ENCODE assay signal across 1 cellular context in the genomic region with DNA sequence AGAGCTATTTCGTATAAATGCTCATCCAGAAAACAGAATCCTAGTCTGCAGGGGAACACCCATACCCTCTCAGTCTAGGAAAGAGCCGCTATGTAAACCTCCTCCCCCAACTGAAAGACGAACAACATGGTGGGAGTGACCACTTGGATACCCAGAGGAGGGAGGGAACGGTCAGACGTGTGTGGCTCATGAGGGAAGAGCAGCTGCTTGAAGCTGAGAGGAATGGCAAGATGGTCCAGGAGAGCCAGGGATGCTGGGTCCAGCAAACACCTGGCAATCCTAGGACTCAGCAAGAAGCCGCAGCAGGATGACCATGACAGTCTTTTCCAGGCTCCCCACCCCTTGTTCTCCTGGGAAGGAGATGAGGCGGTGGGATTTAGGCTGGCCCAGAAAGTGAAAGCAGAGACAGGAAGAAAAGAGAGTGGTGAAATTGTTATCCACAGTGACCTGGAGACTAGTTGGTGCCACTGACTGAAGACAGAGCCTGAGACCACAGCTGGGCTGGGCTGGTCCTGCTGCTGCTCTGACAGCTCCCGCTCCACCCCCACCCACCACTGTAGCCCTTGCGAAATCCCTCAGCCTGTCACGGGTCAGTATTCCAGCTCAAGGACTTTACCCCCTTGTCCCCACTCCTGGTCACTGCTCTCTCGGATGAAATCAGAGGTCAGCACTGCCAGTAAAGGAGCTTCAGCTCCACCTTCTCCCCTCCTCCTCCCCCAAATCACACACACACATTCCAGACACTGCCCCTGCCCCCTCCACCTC.
TF ChIP-seq lines count a peak whose summit lies in the region.

No MANE protein-coding gene starts in this region.

TF ChIP-seq in HepG2, 621 proteins besides CTCF, POLR2A, EP300 and RAD21 (continued from another document and continues in another):
- no peak for TF ChIP-seq ZSCAN29 (CRISPR knock-in tag; conservative IDR thresholded peaks at IDR 0.05)
- peak; percentile 94; the same call in 1 of the 2 replicates for TF ChIP-seq ZBTB3 (CRISPR knock-in tag; IDR thresholded peaks at IDR 0.05; ENCODE audit: borderline replicate concordance, low read depth)
- TF ChIP-seq CEBPG (CRISPR knock-in tag; IDR thresholded peaks at IDR 0.05) = peak; percentile 98
- TF ChIP-seq ZNF883 (CRISPR knock-in tag; IDR thresholded peaks at IDR 0.05; ENCODE audit: not compliant biosample characterization) = no peak
- TF ChIP-seq, protein P1, sequence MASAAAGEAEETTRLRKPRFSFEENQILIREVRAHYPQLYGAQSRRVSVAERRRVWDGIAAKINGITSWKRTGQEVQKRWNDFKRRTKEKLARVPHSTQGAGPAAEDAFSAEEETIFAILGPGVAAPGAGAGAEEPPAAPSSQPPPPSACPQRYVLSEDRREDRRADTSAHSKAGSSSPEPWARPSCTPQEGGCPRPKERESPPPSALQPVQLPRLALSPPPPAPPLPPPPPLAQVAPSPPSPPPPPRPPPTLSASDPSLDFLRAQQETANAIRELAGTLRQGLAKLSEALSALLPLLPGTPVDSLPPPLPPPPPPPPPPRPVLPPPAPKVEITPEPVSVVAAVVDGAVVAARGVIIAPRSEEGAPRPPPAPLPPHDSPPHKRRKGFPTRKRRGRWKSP (CRISPR knock-in tag; IDR thresholded peaks at IDR 0.05) = peak; percentile 60; the same call in 1 of the 2 replicates
- no peak; the same call in 1 of the 2 replicates for TF ChIP-seq ZNF230 (CRISPR knock-in tag; IDR thresholded peaks at IDR 0.05)
- TF ChIP-seq, protein P2, sequence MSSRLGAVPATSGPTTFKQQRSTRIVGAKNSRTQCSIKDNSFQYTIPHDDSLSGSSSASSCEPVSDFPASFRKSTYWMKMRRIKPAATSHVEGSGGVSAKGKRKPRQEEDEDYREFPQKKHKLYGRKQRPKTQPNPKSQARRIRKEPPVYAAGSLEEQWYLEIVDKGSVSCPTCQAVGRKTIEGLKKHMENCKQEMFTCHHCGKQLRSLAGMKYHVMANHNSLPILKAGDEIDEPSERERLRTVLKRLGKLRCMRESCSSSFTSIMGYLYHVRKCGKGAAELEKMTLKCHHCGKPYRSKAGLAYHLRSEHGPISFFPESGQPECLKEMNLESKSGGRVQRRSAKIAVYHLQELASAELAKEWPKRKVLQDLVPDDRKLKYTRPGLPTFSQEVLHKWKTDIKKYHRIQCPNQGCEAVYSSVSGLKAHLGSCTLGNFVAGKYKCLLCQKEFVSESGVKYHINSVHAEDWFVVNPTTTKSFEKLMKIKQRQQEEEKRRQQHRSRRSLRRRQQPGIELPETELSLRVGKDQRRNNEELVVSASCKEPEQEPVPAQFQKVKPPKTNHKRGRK (CRISPR knock-in tag; IDR thresholded peaks at IDR 0.05) = 0 out of 2 replicates have a peak, but pooled peaks have one; percentile 28
- TF ChIP-seq SRY (CRISPR knock-in tag; IDR thresholded peaks at IDR 0.05) = no peak
- TF ChIP-seq ISX (CRISPR knock-in tag; conservative IDR thresholded peaks at IDR 0.05) = no peak
- TF ChIP-seq ZNF367 (CRISPR knock-in tag; IDR thresholded peaks at IDR 0.05; ENCODE audit: borderline replicate concordance) = no peak
- TF ChIP-seq MTA3 (CRISPR knock-in tag; IDR thresholded peaks at IDR 0.05) = no peak
- TF ChIP-seq U2AF1 (optimal IDR thresholded peaks at IDR 0.05; ENCODE audit: low read depth, low read length) = no peak
- TF ChIP-seq KAT2B (IDR thresholded peaks at IDR 0.05; ENCODE audit: borderline replicate concordance, low read depth, low read length) = no peak
- TF ChIP-seq PRMT3 (CRISPR knock-in tag; IDR thresholded peaks at IDR 0.05; ENCODE audit: borderline replicate concordance, low read depth) = no peak
- no peak; the same call in 1 of the 2 replicates for TF ChIP-seq ZNF678 (CRISPR knock-in tag; IDR thresholded peaks at IDR 0.05)
- peak; percentile 80 for TF ChIP-seq ISL2 (CRISPR knock-in tag; IDR thresholded peaks at IDR 0.05)
- TF ChIP-seq ZNF766 (CRISPR knock-in tag; IDR thresholded peaks at IDR 0.05; ENCODE audit: borderline replicate concordance) = no peak; the same call in 1 of the 2 replicates
- TF ChIP-seq ZNF331 (CRISPR knock-in tag; IDR thresholded peaks at IDR 0.05) = peak; percentile 89
- peak; percentile 83 for TF ChIP-seq ZSCAN25 (CRISPR knock-in tag; IDR thresholded peaks at IDR 0.05)
- TF ChIP-seq NR2F6 (IDR thresholded peaks at IDR 0.05) = peak; percentile 94
- TF ChIP-seq NR2F6 (CRISPR knock-in tag; IDR thresholded peaks at IDR 0.05) = peak; percentile 97
- peak; percentile 43; the same call in 1 of the 2 replicates for TF ChIP-seq KDM2A (CRISPR knock-in tag; IDR thresholded peaks at IDR 0.05; ENCODE audit: borderline replicate concordance, low read depth)
- TF ChIP-seq NR2C2 (CRISPR knock-in tag; IDR thresholded peaks at IDR 0.05; ENCODE audit: borderline replicate concordance) = peak; percentile 96
- TF ChIP-seq FOSL1 (CRISPR knock-in tag; IDR thresholded peaks at IDR 0.05; ENCODE audit: borderline replicate concordance) = no peak
- TF ChIP-seq RBFOX2 (IDR thresholded peaks at IDR 0.05; ENCODE audit: low read depth, low read length) = no peak; the same call in 1 of the 2 replicates
- no peak for TF ChIP-seq ZNF143 (CRISPR knock-in tag; IDR thresholded peaks at IDR 0.05)
- peak; percentile 82 for TF ChIP-seq SOX5 (CRISPR knock-in tag; IDR thresholded peaks at IDR 0.05; ENCODE audit: borderline replicate concordance)
- TF ChIP-seq, protein P3, sequence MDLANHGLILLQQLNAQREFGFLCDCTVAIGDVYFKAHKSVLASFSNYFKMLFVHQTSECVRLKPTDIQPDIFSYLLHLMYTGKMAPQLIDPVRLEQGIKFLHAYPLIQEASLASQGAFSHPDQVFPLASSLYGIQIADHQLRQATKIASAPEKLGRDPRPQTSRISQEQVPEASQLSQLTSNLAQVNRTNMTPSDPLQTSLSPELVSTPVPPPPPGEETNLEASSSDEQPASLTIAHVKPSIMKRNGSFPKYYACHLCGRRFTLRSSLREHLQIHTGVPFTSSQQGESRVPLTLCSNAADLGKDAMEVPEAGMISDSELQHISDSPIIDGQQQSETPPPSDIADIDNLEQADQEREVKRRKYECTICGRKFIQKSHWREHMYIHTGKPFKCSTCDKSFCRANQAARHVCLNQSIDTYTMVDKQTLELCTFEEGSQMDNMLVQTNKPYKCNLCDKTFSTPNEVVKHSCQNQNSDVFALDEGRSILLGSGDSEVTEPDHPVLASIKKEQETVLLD (CRISPR knock-in tag; IDR thresholded peaks at IDR 0.05; ENCODE audit: low read depth) = no peak
- TF ChIP-seq MAZ (IDR thresholded peaks at IDR 0.05; ENCODE audit: borderline replicate concordance, low read depth, low read length) = peak; percentile 97
- TF ChIP-seq MAZ (CRISPR knock-in tag; IDR thresholded peaks at IDR 0.05; ENCODE audit: low read depth) = peak; percentile 93
- TF ChIP-seq SP140L (CRISPR knock-in tag; IDR thresholded peaks at IDR 0.05; ENCODE audit: borderline replicate concordance) = no peak
- TF ChIP-seq, protein P4, sequence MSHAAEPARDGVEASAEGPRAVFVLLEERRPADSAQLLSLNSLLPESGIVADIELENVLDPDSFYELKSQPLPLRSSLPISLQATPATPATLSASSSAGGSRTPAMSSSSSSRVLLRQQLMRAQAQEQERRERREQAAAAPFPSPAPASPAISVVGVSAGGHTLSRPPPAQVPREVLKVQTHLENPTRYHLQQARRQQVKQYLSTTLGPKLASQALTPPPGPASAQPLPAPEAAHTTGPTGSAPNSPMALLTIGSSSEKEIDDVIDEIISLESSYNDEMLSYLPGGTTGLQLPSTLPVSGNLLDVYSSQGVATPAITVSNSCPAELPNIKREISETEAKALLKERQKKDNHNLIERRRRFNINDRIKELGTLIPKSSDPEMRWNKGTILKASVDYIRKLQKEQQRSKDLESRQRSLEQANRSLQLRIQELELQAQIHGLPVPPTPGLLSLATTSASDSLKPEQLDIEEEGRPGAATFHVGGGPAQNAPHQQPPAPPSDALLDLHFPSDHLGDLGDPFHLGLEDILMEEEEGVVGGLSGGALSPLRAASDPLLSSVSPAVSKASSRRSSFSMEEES (CRISPR knock-in tag; IDR thresholded peaks at IDR 0.05) = peak; percentile 99
- TF ChIP-seq, protein P5, sequence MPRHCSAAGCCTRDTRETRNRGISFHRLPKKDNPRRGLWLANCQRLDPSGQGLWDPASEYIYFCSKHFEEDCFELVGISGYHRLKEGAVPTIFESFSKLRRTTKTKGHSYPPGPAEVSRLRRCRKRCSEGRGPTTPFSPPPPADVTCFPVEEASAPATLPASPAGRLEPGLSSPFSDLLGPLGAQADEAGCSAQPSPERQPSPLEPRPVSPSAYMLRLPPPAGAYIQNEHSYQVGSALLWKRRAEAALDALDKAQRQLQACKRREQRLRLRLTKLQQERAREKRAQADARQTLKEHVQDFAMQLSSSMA (CRISPR knock-in tag; IDR thresholded peaks at IDR 0.05) = no peak
- TF ChIP-seq ZFX (CRISPR knock-in tag; IDR thresholded peaks at IDR 0.05; ENCODE audit: low read depth) = 0 out of 2 replicates have a peak, but pooled peaks have one; percentile 5
- no peak for TF ChIP-seq PHB2 (IDR thresholded peaks at IDR 0.05; ENCODE audit: partially characterized antibody)
- TF ChIP-seq, protein P6, sequence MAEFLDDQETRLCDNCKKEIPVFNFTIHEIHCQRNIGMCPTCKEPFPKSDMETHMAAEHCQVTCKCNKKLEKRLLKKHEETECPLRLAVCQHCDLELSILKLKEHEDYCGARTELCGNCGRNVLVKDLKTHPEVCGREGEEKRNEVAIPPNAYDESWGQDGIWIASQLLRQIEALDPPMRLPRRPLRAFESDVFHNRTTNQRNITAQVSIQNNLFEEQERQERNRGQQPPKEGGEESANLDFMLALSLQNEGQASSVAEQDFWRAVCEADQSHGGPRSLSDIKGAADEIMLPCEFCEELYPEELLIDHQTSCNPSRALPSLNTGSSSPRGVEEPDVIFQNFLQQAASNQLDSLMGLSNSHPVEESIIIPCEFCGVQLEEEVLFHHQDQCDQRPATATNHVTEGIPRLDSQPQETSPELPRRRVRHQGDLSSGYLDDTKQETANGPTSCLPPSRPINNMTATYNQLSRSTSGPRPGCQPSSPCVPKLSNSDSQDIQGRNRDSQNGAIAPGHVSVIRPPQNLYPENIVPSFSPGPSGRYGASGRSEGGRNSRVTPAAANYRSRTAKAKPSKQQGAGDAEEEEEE (CRISPR knock-in tag; IDR thresholded peaks at IDR 0.05; ENCODE audit: borderline replicate concordance) = peak; percentile 85; the same call in 1 of the 2 replicates
- TF ChIP-seq, protein P7, sequence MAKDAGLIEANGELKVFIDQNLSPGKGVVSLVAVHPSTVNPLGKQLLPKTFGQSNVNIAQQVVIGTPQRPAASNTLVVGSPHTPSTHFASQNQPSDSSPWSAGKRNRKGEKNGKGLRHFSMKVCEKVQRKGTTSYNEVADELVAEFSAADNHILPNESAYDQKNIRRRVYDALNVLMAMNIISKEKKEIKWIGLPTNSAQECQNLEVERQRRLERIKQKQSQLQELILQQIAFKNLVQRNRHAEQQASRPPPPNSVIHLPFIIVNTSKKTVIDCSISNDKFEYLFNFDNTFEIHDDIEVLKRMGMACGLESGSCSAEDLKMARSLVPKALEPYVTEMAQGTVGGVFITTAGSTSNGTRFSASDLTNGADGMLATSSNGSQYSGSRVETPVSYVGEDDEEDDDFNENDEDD (CRISPR knock-in tag; IDR thresholded peaks at IDR 0.05; ENCODE audit: borderline replicate concordance) = no peak
- no peak for TF ChIP-seq ZNF546 (CRISPR knock-in tag; conservative IDR thresholded peaks at IDR 0.05)
- no peak for TF ChIP-seq HNRNPUL1 (IDR thresholded peaks at IDR 0.05; ENCODE audit: low read depth, low read length)
- TF ChIP-seq, protein P8, sequence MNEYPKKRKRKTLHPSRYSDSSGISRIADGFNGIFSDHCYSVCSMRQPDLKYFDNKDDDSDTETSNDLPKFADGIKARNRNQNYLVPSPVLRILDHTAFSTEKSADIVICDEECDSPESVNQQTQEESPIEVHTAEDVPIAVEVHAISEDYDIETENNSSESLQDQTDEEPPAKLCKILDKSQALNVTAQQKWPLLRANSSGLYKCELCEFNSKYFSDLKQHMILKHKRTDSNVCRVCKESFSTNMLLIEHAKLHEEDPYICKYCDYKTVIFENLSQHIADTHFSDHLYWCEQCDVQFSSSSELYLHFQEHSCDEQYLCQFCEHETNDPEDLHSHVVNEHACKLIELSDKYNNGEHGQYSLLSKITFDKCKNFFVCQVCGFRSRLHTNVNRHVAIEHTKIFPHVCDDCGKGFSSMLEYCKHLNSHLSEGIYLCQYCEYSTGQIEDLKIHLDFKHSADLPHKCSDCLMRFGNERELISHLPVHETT (CRISPR knock-in tag; conservative IDR thresholded peaks at IDR 0.05) = no peak
- TF ChIP-seq, protein P9, sequence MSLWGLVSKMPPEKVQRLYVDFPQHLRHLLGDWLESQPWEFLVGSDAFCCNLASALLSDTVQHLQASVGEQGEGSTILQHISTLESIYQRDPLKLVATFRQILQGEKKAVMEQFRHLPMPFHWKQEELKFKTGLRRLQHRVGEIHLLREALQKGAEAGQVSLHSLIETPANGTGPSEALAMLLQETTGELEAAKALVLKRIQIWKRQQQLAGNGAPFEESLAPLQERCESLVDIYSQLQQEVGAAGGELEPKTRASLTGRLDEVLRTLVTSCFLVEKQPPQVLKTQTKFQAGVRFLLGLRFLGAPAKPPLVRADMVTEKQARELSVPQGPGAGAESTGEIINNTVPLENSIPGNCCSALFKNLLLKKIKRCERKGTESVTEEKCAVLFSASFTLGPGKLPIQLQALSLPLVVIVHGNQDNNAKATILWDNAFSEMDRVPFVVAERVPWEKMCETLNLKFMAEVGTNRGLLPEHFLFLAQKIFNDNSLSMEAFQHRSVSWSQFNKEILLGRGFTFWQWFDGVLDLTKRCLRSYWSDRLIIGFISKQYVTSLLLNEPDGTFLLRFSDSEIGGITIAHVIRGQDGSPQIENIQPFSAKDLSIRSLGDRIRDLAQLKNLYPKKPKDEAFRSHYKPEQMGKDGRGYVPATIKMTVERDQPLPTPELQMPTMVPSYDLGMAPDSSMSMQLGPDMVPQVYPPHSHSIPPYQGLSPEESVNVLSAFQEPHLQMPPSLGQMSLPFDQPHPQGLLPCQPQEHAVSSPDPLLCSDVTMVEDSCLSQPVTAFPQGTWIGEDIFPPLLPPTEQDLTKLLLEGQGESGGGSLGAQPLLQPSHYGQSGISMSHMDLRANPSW (CRISPR knock-in tag; IDR thresholded peaks at IDR 0.05; ENCODE audit: borderline replicate concordance) = peak; percentile 95
- 0 out of 2 replicates have a peak, but pooled peaks have one; percentile 5 for TF ChIP-seq BORCS8-MEF2B (CRISPR knock-in tag; IDR thresholded peaks at IDR 0.05)
- TF ChIP-seq, protein P10, sequence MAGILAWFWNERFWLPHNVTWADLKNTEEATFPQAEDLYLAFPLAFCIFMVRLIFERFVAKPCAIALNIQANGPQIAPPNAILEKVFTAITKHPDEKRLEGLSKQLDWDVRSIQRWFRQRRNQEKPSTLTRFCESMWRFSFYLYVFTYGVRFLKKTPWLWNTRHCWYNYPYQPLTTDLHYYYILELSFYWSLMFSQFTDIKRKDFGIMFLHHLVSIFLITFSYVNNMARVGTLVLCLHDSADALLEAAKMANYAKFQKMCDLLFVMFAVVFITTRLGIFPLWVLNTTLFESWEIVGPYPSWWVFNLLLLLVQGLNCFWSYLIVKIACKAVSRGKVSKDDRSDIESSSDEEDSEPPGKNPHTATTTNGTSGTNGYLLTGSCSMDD (CRISPR knock-in tag; IDR thresholded peaks at IDR 0.05) = no peak
- no peak for TF ChIP-seq RFX5 (IDR thresholded peaks at IDR 0.05; ENCODE audit: low read depth, low read length)
- no peak for TF ChIP-seq ZNF841 (CRISPR knock-in tag; IDR thresholded peaks at IDR 0.05; ENCODE audit: borderline replicate concordance)
- TF ChIP-seq ZC3H13 (CRISPR knock-in tag; IDR thresholded peaks at IDR 0.05) = no peak
- TF ChIP-seq HIVEP1 (CRISPR knock-in tag; IDR thresholded peaks at IDR 0.05) = peak; percentile 70
- peak; percentile 60 for TF ChIP-seq PRPF4 (IDR thresholded peaks at IDR 0.05; ENCODE audit: low read depth, low read length, poor library complexity, severe bottlenecking)
- TF ChIP-seq KDM4B (CRISPR knock-in tag; IDR thresholded peaks at IDR 0.05) = peak; percentile 96; the same call in 1 of the 2 replicates
- no peak for TF ChIP-seq CBX1 (IDR thresholded peaks at IDR 0.05; ENCODE audit: low read depth)
- TF ChIP-seq HOXA7 (CRISPR knock-in tag; IDR thresholded peaks at IDR 0.05) = no peak
